1 cellular context compared by ENCODE assay signal in genomic region chr15:66851226-66852063, GRCh38.
TF ChIP-seq lines count a peak whose summit lies in the region.

No MANE protein-coding gene starts in this region.

TF ChIP-seq in K562, 482 proteins besides CTCF, POLR2A, EP300 and RAD21 (continued from another document and continues in another):
- TF ChIP-seq ZBTB40 (IDR thresholded peaks at IDR 0.05) (0 out of 2 replicates have a peak, but pooled peaks have one; percentile 14), ZBTB40 (CRISPR knock-in tag; IDR thresholded peaks at IDR 0.05) (no peak), MED1 (CRISPR knock-in tag; IDR thresholded peaks at IDR 0.05; ENCODE audit: borderline replicate concordance) (no peak), KAT8 (IDR thresholded peaks at IDR 0.05; ENCODE audit: low read depth) (no peak), TBL1XR1 (IDR thresholded peaks at IDR 0.05; ENCODE audit: low read length in 2 of 2) (no peak), CREB3 (tag; conservative IDR thresholded peaks at IDR 0.05; ENCODE audit: low read depth) (no peak), ZBTB7A (IDR thresholded peaks at IDR 0.05; ENCODE audit: borderline replicate concordance, control insufficient read depth, low read depth, low read length) (peak; percentile 43; the same call in 1 of the 2 replicates), L3MBTL2 (IDR thresholded peaks at IDR 0.05) (peak; percentile 51; the same call in 1 of the 2 replicates), VEZF1 (CRISPR knock-in tag; IDR thresholded peaks at IDR 0.05) (peak; percentile 50), ZNF239 (CRISPR knock-in tag; IDR thresholded peaks at IDR 0.05) (no peak), ZNF175 (CRISPR knock-in tag; IDR thresholded peaks at IDR 0.05; ENCODE audit: low read depth) (no peak), ZNF431 (CRISPR knock-in tag; IDR thresholded peaks at IDR 0.05) (no peak), ZNF436 (CRISPR knock-in tag; IDR thresholded peaks at IDR 0.05) (no peak), KLF16 (IDR thresholded peaks at IDR 0.05) (no peak), ZNF212 (CRISPR knock-in tag; IDR thresholded peaks at IDR 0.05) (no peak), SMAD4 (CRISPR knock-in tag; conservative IDR thresholded peaks at IDR 0.05) (peak; percentile 61), CXXC5 (CRISPR knock-in tag; IDR thresholded peaks at IDR 0.05) (peak; percentile 77), ZNF277 (CRISPR knock-in tag; IDR thresholded peaks at IDR 0.05; ENCODE audit: borderline replicate concordance) (no peak), ZNF609 (CRISPR knock-in tag; IDR thresholded peaks at IDR 0.05; ENCODE audit: borderline replicate concordance) (no peak), LARP7 (IDR thresholded peaks at IDR 0.05) (no peak), FOXK1 (CRISPR knock-in tag; IDR thresholded peaks at IDR 0.05; ENCODE audit: borderline replicate concordance) (no peak), MYNN (IDR thresholded peaks at IDR 0.05) (0 out of 2 replicates have a peak, but pooled peaks have one; percentile 29), MYNN (CRISPR knock-in tag; IDR thresholded peaks at IDR 0.05) (no peak), HMG20B (CRISPR knock-in tag; IDR thresholded peaks at IDR 0.05) (no peak), POLR2AphosphoS2 (IDR thresholded peaks at IDR 0.05; ENCODE audit: low read length) (no peak), ZNF282 (CRISPR knock-in tag; IDR thresholded peaks at IDR 0.05) (no peak), HMBOX1 (IDR thresholded peaks at IDR 0.05) (no peak), MBD2 (IDR thresholded peaks at IDR 0.05; ENCODE audit: borderline replicate concordance, low read depth) (no peak), GTF2F1 (IDR thresholded peaks at IDR 0.05; ENCODE audit: low read depth, low read length) (no peak), ZNF217 (CRISPR knock-in tag; IDR thresholded peaks at IDR 0.05) (no peak), ERF (CRISPR knock-in tag; IDR thresholded peaks at IDR 0.05) (no peak), E4F1 (CRISPR knock-in tag; IDR thresholded peaks at IDR 0.05; ENCODE audit: borderline replicate concordance) (no peak), ZNF695 (CRISPR knock-in tag; IDR thresholded peaks at IDR 0.05) (no peak), E2F3 (CRISPR knock-in tag; IDR thresholded peaks at IDR 0.05) (no peak), NRF1 (conservative IDR thresholded peaks at IDR 0.05 in 1 of 2, IDR thresholded peaks at IDR 0.05 in 1 of 2) (peak; percentile 64 to 72), NUFIP1 (IDR thresholded peaks at IDR 0.05; ENCODE audit: partially characterized antibody) (no peak), PRPF4 (IDR thresholded peaks at IDR 0.05; ENCODE audit: insufficient read depth, low read depth, low read length, poor library complexity, severe bottlenecking) (no peak), SNRNP70 (optimal IDR thresholded peaks at IDR 0.05; ENCODE audit: low read depth, low read length) (no peak), KDM5B (IDR thresholded peaks at IDR 0.05; ENCODE audit: insufficient replicate concordance, low read depth, low read length) (no peak), YY1 (IDR thresholded peaks at IDR 0.05; ENCODE audit: borderline replicate concordance in 1 of 3, control insufficient read depth in 1 of 3, extremely low read depth in 1 of 3, insufficient read depth in 3 of 3, insufficient read length in 1 of 3, insufficient replicate concordance in 2 of 3, low read depth in 1 of 3, low read length in 2 of 3) (peak in 2 of 3 experiments; percentile 81), RFX7 (CRISPR knock-in tag; IDR thresholded peaks at IDR 0.05) (no peak), HDAC3 (IDR thresholded peaks at IDR 0.05; ENCODE audit: borderline replicate concordance, partially characterized antibody) (no peak)
